In genomic region chr1:26477446-26478152, GRCh38 we compare ENCODE assay signal across 11 cellular contexts. TPM values are rescaled to one million over a fixed set of nuclear protein-coding genes. Genes with fewer than 3 reads are reported as not detected.
A peak's percentile ranks its signal among the peaks of the same experiment; 100 is the strongest.
DNase-seq lines count a peak whose midpoint lies in the region; ATAC-seq and TF ChIP-seq lines count a peak whose summit lies in the region.
"Had no signal": no experiment of that assay in that cellular context is flagged by ENCODE, and none has a peak within 500 bp of the region (broad histone marks: within the 10 kb centered on the region; RNA-seq: fewer than 3 reads in every experiment).

No MANE protein-coding gene starts in this region.

- no peaks in the 10 kb centered on the region for H3K9me3 Mint-ChIP-seq in immature natural killer cell

- intact Hi-C loops in right cardiac atrium (cut with DNase I), result no loop called here

- 83% methylated on average over 8 of the region's 8 CpGs for WGBS in SK-N-SH (ENCODE audit: low lambda C conversion rate)
- 79% methylated on average over 8 of the region's 8 CpGs for WGBS in right cardiac atrium

- no peaks in the 10 kb centered on the region for H3K27me3 ChIP-seq in SK-N-SH (ENCODE audit: insufficient read depth)
- no peaks in the 10 kb centered on the region for H3K27me3 ChIP-seq in right cardiac atrium (ENCODE audit: control insufficient read depth, insufficient read depth)
- H3K27me3 ChIP-seq: SJCRH30 had no signal

- DNase-seq in DMS53 (lab: John Stamatoyannopoulos, UW) (peak; percentile 45), DMS53 treated with DMSO at 0.1 percent for 48 hours (lab: John Stamatoyannopoulos, UW; ENCODE audit: unreplicated experiment) (no peak), SK-N-SH (no peak), immature natural killer cell (no peak), substantia nigra (lab: John Stamatoyannopoulos, UW) (no peak), right cardiac atrium (no peak)
- DNase-seq: GF-D8 had no signal

- H3F3A ChIP-seq in SK-N-SH (replicated peaks; ENCODE audit: insufficient read depth), result peaks cover 60% of the 10 kb centered on the region

- peak overlapping the region in 4 of 6 donors; percentile 55 to 73 (median 62) for H3K27ac Mint-ChIP-seq in immature natural killer cell

- peaks cover 18 to 27% of the 10 kb centered on the region in 2 donors for H3K4me1 Mint-ChIP-seq in immature natural killer cell

- H2AFZ ChIP-seq in SK-N-SH (ENCODE audit: low read depth), result no peak overlapping the region

- no peak overlapping the region for H3K4me3 Mint-ChIP-seq in immature natural killer cell

- H3K4me2 ChIP-seq in SK-N-SH, result no peak overlapping the region

- no peak overlapping the region for H3K4me3 ChIP-seq in SK-N-SH (ENCODE audit: low read depth in 2 of 2, low read length in 1 of 2)
- no peak overlapping the region for H3K4me3 ChIP-seq in right cardiac atrium (ENCODE audit: low read length)
- H3K4me3 ChIP-seq: SJCRH30, skin epidermis had no signal

- TF ChIP-seq EP300 in SK-N-SH (IDR thresholded peaks at IDR 0.05; ENCODE audit: borderline replicate concordance in 1 of 2, low read depth in 1 of 2, low read length in 1 of 2), result no peak

- peaks cover 3 to 7% (median 4%) of the 10 kb centered on the region in 3 donors for H3K27me3 Mint-ChIP-seq in immature natural killer cell (ENCODE audit: low read depth in 3 of 3)

- TF ChIP-seq POLR2A in GM18526 (IDR thresholded peaks at IDR 0.05; ENCODE audit: extremely low read depth, insufficient read length), result peak; percentile 9

- peaks cover 32% of the 10 kb centered on the region for H4K20me1 ChIP-seq in SK-N-SH (ENCODE audit: insufficient read depth)

- TF ChIP-seq RAD21 in SK-N-SH (IDR thresholded peaks at IDR 0.05; ENCODE audit: low read length), result no peak

- peaks cover 40 to 43% of the 10 kb centered on the region in 2 experiments for H3K36me3 ChIP-seq in SK-N-SH (replicated peaks in 1 of 2; ENCODE audit: control insufficient read depth in 1 of 2, insufficient read depth in 2 of 2, low read length in 1 of 2)

- no peak overlapping the region for H3K27ac ChIP-seq in SK-N-SH (ENCODE audit: low read depth in 2 of 2, low read length in 1 of 2)
- H3K27ac ChIP-seq in substantia nigra (ENCODE audit: low read depth, low read length, poor library complexity, severe bottlenecking), result no peak overlapping the region
- no peak overlapping the region for H3K27ac ChIP-seq in right cardiac atrium (ENCODE audit: low read length)
- H3K27ac ChIP-seq: SJCRH30, skin epidermis had no signal

- H3K9me2 ChIP-seq in SK-N-SH, result no peaks in the 10 kb centered on the region

- H3K4me1 ChIP-seq in SK-N-SH (ENCODE audit: control insufficient read depth in 1 of 2, insufficient read depth in 2 of 2, low read depth in 1 of 2, low read length in 1 of 2) (peaks cover 10 to 11% of the 10 kb centered on the region in 2 experiments; a peak in 3 of 4 replicates), right cardiac atrium (ENCODE audit: control insufficient read depth, insufficient read depth, low read length) (no peaks in the 10 kb centered on the region)

- no peak overlapping the region for H3K9ac ChIP-seq in SK-N-SH

- peaks cover 0 to 21% (median 16%) of the 10 kb centered on the region in 3 donors for H3K36me3 Mint-ChIP-seq in immature natural killer cell

- no peak for ATAC-seq in right cardiac atrium
- no peak for ATAC-seq in HG02759 (IDR thresholded peaks at IDR 0.05; ENCODE audit: unreplicated experiment)

- TF ChIP-seq CTCF in SK-N-SH (IDR thresholded peaks at IDR 0.05), result no peak

- POLR2A ChIA-PET in SK-N-SH (lab: Yijun Ruan, JAX), result no interaction called here

- CTCF ChIA-PET in SK-N-SH (lab: Yijun Ruan, JAX), result no interaction called here

- H3K9me3 ChIP-seq in SK-N-SH, result no peaks in the 10 kb centered on the region
- no peaks in the 10 kb centered on the region for H3K9me3 ChIP-seq in right cardiac atrium (ENCODE audit: control insufficient read depth, low read length)
- H3K9me3 ChIP-seq: SJCRH30 had no signal

- H3K79me2 ChIP-seq in SK-N-SH (ENCODE audit: insufficient read depth), result peaks cover 34% of the 10 kb centered on the region

TF ChIP-seq in SK-N-SH, 30 proteins besides CTCF, POLR2A, EP300 and RAD21:
- TF ChIP-seq FOXJ3 (CRISPR knock-in tag; IDR thresholded peaks at IDR 0.05) (no peak), POLR2AphosphoS5 (IDR thresholded peaks at IDR 0.05; ENCODE audit: low read depth, low read length) (0 out of 2 replicates have a peak, but pooled peaks have one; percentile 3)

RNA-seq across cellular contexts. Expression of gene HMGN2, which starts 5.4 kb away (rescaled TPM):
- 343 and 644 TPM in 2 replicates for polyA plus RNA-seq in SK-N-SH (2012; rRNA removed)
- 624 and 653 TPM in 2 replicates for polyA plus RNA-seq in SK-N-SH (2012; cell fraction: cytosol; rRNA removed)
- polyA plus RNA-seq in SK-N-SH (2012; cell fraction: nucleus; rRNA removed), result 304 and 357 TPM in 2 replicates
- 100 to 1,000 TPM; 598 to 729 (median 677) TPM for polyA plus RNA-seq in immature natural killer cell
- total RNA-seq in right cardiac atrium, result 100 to 1,000 TPM; 125 to 176 (median 136) TPM
- 152 TPM for polyA plus RNA-seq in right cardiac atrium

RNA-seq across cellular contexts. Expression of gene DHDDS, which starts 45.5 kb away (rescaled TPM):
- polyA plus RNA-seq in SK-N-SH (2012; rRNA removed) (25.0 and 36.6 TPM in 2 replicates), immature natural killer cell (10 to 100 TPM; 18.6 to 40.3 (median 24.4) TPM), right cardiac atrium (21.5 TPM)
- polyA plus RNA-seq in SK-N-SH (2012; cell fraction: cytosol; rRNA removed), result 22.4 and 24.1 TPM in 2 replicates
- polyA plus RNA-seq in SK-N-SH (2012; cell fraction: nucleus; rRNA removed), result 58.3 and 87.1 TPM in 2 replicates
- total RNA-seq in right cardiac atrium, result 10 to 100 TPM; 27.0 to 34.0 (median 30.0) TPM

RNA-seq across cellular contexts. Expression of gene RPS6KA1, which starts 52.0 kb away (rescaled TPM):
- polyA plus RNA-seq in SK-N-SH (2012; rRNA removed) (8.3 and 9.7 TPM in 2 replicates), immature natural killer cell (100 to 1,000 TPM; 292 to 371 (median 349) TPM), right cardiac atrium (2.0 TPM)
- 4.3 and 7.1 TPM in 2 replicates for polyA plus RNA-seq in SK-N-SH (2012; cell fraction: cytosol; rRNA removed)
- polyA plus RNA-seq in SK-N-SH (2012; cell fraction: nucleus; rRNA removed), result 9.0 and 11.6 TPM in 2 replicates
- total RNA-seq in right cardiac atrium, result 1 to 10 TPM; 2.7 to 7.0 (median 5.6) TPM

Comparison
In these comparisons a context has a peak if more than half of its experiments do, and no peak if none do; other contexts are left out.
1. RNA of gene RPS6KA1, which starts 52.0 kb away (polyA plus RNA-seq): 292 to 371 TPM in immature natural killer cell; 4.3 to 11.6 TPM in SK-N-SH and 2.0 TPM in right cardiac atrium (single experiment); every median in the first group is over 10 times any median in the second.